In genomic region chr17:26881195-26881594, GRCh38 we compare ENCODE assay signal across 1 cellular context.
A peak's percentile ranks its signal among the peaks of the same experiment; 100 is the strongest.
TF ChIP-seq lines count a peak whose summit lies in the region.

No MANE protein-coding gene starts in this region.

TF ChIP-seq in GM23338, 12 proteins besides CTCF, POLR2A, EP300 and RAD21:
- 0 out of 2 replicates have a peak, but pooled peaks have one; percentile 71 for TF ChIP-seq ZNF114 (CRISPR knock-in tag; IDR thresholded peaks at IDR 0.05)
- peak; percentile 45 for TF ChIP-seq ZNF331 (CRISPR knock-in tag; IDR thresholded peaks at IDR 0.05; ENCODE audit: low read depth)
